In the genomic region with DNA sequence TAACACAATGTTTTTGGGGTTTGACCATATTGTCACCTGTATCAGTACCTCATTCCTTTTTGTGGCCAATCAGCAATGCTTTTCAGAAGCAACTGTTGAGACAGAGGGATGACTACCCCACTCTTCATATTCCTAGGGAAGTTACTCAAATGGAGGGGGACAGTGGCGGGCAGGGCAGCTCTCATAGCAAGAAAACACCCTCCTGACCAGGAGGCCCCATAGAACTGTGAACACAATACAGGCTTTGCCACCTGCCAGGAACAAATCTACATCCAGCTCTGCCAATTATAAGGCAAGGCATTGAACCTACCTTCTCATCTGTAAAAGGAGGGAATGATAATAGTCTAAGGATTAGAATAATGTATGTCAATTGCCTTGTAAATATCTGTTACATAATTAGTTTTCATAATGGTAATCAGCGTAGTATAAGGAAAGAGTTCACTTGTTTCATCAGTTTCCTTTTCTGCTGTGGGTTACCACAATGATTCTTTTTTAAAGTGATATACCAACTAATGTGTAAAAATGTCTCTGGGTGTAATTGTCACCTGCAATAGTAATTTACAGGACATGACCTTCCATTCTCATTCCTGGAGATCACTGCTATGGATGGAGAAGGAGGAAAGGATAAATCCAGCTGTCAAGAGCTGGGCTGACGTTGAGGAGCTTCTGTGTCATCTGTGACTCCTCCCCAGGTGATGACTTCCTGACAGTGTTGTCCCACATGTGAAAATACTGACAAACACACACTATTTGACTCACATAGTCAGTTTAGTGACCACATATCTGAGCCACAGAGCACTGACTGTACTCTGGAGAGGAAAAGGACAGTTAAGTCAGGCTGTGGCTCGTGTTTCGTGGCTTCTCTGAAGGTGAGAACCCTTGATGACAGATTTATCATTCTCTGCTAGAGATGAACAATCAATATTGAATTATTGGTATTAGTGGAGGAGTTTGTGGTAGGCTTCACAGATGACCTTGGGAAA, we compare ENCODE assay signal across 1 cellular context.
TF ChIP-seq lines count a peak whose summit lies in the region.

No MANE protein-coding gene starts in this region.

TF ChIP-seq in GM23338, 12 proteins besides CTCF, POLR2A, EP300 and RAD21:
- TF ChIP-seq, protein P1, sequence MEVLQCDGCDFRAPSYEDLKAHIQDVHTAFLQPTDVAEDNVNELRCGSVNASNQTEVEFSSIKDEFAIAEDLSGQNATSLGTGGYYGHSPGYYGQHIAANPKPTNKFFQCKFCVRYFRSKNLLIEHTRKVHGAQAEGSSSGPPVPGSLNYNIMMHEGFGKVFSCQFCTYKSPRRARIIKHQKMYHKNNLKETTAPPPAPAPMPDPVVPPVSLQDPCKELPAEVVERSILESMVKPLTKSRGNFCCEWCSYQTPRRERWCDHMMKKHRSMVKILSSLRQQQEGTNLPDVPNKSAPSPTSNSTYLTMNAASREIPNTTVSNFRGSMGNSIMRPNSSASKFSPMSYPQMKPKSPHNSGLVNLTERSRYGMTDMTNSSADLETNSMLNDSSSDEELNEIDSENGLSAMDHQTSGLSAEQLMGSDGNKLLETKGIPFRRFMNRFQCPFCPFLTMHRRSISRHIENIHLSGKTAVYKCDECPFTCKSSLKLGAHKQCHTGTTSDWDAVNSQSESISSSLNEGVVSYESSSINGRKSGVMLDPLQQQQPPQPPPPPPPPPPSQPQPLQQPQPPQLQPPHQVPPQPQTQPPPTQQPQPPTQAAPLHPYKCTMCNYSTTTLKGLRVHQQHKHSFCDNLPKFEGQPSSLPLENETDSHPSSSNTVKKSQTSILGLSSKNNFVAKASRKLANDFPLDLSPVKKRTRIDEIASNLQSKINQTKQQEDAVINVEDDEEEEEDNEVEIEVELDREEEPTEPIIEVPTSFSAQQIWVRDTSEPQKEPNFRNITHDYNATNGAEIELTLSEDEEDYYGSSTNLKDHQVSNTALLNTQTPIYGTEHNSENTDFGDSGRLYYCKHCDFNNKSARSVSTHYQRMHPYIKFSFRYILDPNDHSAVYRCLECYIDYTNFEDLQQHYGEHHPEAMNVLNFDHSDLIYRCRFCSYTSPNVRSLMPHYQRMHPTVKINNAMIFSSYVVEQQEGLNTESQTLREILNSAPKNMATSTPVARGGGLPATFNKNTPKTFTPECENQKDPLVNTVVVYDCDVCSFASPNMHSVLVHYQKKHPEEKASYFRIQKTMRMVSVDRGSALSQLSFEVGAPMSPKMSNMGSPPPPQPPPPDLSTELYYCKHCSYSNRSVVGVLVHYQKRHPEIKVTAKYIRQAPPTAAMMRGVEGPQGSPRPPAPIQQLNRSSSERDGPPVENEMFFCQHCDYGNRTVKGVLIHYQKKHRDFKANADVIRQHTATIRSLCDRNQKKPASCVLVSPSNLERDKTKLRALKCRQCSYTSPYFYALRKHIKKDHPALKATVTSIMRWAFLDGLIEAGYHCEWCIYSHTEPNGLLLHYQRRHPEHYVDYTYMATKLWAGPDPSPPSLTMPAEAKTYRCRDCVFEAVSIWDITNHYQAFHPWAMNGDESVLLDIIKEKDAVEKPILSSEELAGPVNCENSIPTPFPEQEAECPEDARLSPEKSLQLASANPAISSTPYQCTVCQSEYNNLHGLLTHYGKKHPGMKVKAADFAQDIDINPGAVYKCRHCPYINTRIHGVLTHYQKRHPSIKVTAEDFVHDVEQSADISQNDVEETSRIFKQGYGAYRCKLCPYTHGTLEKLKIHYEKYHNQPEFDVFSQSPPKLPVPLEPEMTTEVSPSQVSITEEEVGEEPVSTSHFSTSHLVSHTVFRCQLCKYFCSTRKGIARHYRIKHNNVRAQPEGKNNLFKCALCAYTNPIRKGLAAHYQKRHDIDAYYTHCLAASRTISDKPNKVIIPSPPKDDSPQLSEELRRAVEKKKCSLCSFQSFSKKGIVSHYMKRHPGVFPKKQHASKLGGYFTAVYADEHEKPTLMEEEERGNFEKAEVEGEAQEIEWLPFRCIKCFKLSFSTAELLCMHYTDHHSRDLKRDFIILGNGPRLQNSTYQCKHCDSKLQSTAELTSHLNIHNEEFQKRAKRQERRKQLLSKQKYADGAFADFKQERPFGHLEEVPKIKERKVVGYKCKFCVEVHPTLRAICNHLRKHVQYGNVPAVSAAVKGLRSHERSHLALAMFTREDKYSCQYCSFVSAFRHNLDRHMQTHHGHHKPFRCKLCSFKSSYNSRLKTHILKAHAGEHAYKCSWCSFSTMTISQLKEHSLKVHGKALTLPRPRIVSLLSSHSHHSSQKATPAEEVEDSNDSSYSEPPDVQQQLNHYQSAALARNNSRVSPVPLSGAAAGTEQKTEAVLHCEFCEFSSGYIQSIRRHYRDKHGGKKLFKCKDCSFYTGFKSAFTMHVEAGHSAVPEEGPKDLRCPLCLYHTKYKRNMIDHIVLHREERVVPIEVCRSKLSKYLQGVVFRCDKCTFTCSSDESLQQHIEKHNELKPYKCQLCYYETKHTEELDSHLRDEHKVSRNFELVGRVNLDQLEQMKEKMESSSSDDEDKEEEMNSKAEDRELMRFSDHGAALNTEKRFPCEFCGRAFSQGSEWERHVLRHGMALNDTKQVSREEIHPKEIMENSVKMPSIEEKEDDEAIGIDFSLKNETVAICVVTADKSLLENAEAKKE (CRISPR knock-in tag; IDR thresholded peaks at IDR 0.05), result no peak
- no peak for TF ChIP-seq JUNB (IDR thresholded peaks at IDR 0.05; ENCODE audit: unreplicated experiment)
- no peak for TF ChIP-seq CREB1 (CRISPR knock-in tag; IDR thresholded peaks at IDR 0.05; ENCODE audit: low read depth)
- TF ChIP-seq EZH2 (IDR thresholded peaks at IDR 0.05; ENCODE audit: low read depth, unreplicated experiment), result no peak
- TF ChIP-seq POLR2AphosphoS5 (IDR thresholded peaks at IDR 0.05; ENCODE audit: low read depth), result no peak
- TF ChIP-seq ETS1 (IDR thresholded peaks at IDR 0.05), result no peak
- TF ChIP-seq ZNF331 (CRISPR knock-in tag; IDR thresholded peaks at IDR 0.05; ENCODE audit: low read depth), result no peak
- TF ChIP-seq NANOG (IDR thresholded peaks at IDR 0.05; ENCODE audit: borderline replicate concordance), result no peak
- no peak for TF ChIP-seq ZNF114 (CRISPR knock-in tag; IDR thresholded peaks at IDR 0.05)
- TF ChIP-seq STAT1 (IDR thresholded peaks at IDR 0.05; ENCODE audit: unreplicated experiment), result no peak
TF ChIP-seq in GM23338: peak in this region for 0.
